ENCODE assay signal across 8 cellular contexts in the genomic region with DNA sequence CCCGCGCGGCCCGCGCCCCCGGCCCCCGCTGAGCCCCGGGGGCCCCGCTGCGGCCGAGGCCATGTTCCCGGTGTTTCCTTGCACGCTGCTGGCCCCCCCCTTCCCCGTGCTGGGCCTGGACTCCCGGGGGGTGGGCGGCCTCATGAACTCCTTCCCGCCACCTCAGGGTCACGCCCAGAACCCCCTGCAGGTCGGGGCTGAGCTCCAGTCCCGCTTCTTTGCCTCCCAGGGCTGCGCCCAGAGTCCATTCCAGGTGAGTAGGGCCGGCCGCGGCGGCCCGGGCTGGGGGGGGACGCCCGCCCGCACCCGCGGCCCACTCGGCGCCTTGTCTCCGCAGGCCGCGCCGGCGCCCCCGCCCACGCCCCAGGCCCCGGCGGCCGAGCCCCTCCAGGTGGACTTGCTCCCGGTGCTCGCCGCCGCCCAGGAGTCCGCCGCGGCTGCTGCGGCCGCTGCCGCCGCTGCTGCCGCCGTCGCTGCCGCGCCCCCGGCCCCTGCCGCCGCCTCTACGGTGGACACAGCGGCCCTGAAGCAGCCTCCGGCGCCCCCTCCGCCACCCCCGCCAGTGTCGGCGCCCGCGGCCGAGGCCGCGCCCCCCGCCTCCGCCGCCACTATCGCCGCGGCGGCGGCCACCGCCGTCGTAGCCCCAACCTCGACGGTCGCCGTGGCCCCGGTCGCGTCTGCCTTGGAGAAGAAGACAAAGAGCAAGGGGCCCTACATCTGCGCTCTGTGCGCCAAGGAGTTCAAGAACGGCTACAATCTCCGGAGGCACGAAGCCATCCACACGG. TPM values are rescaled to one million over a fixed set of nuclear protein-coding genes. Genes with fewer than 3 reads are reported as not detected.
DNase-seq lines count a peak whose midpoint lies in the region; ATAC-seq, FAIRE-seq and TF ChIP-seq lines count a peak whose summit lies in the region.

No MANE protein-coding gene starts in this region.

- FAIRE-seq in pancreas (lab: Jason Lieb, UNC), result no peak

- H3K36me3 ChIP-seq in BE2C (peaks cover 32% of the 10 kb centered on the region), pancreas (no peaks in the 10 kb centered on the region)

- H3K4me1 Mint-ChIP-seq in activated T-cell treated with anti-CD3 and anti-CD28 coated beads, Interleukin-2, amount 50 U/mL, for 72 hours (ENCODE audit: low read depth), result peaks cover 57% of the 10 kb centered on the region

- peak in 1 of 2 donors; percentile 3 for ATAC-seq in activated T-cell treated with anti-CD3 and anti-CD28 coated beads, Interleukin-2, amount 50 U/mL, for 72 hours (replicated peaks in 1 of 2)
- ATAC-seq in pancreas (no peak), omental fat pad (ENCODE audit: low FRiP score) (no peak), GM21529 (IDR thresholded peaks at IDR 0.05; ENCODE audit: unreplicated experiment) (no peak)

- H3K4me1 ChIP-seq in BE2C, result peaks cover 6% of the 10 kb centered on the region
- H3K4me1 ChIP-seq in pancreas, result peaks cover 0 to 15% (median 0%) of the 10 kb centered on the region in 3 donors

- H3K27me3 Mint-ChIP-seq in activated T-cell treated with anti-CD3 and anti-CD28 coated beads, Interleukin-2, amount 50 U/mL, for 72 hours (ENCODE audit: low read depth), result no peaks in the 10 kb centered on the region

- WGBS in pancreas, 2 donors, result 0 to 1% methylated on average over 56 to 99 of the region's 99 CpGs

- H3K27ac Mint-ChIP-seq in activated T-cell treated with anti-CD3 and anti-CD28 coated beads, Interleukin-2, amount 50 U/mL, for 72 hours, result no peak overlapping the region

- peak overlapping the region; percentile 87 to 95 for H3K4me3 Mint-ChIP-seq in activated T-cell treated with anti-CD3 and anti-CD28 coated beads, Interleukin-2, amount 50 U/mL, for 72 hours

- peaks cover 13 to 26% of the 10 kb centered on the region in 2 donors for H3K36me3 Mint-ChIP-seq in activated T-cell treated with anti-CD3 and anti-CD28 coated beads, Interleukin-2, amount 50 U/mL, for 72 hours (ENCODE audit: insufficient read depth in 2 of 2)

- TF ChIP-seq CTCF in BE2C (IDR thresholded peaks at IDR 0.05; ENCODE audit: low read depth, low read length), result no peak
- no peak for TF ChIP-seq CTCF in fibroblast of pulmonary artery (IDR thresholded peaks at IDR 0.05; ENCODE audit: low read length, missing control alignments)
- TF ChIP-seq CTCF in pancreas (IDR thresholded peaks at IDR 0.05), result no peak
- no peak for TF ChIP-seq CTCF in omental fat pad (IDR thresholded peaks at IDR 0.05)

- no peaks in the 10 kb centered on the region for H3K9me3 Mint-ChIP-seq in activated T-cell treated with anti-CD3 and anti-CD28 coated beads, Interleukin-2, amount 50 U/mL, for 72 hours

- peak overlapping the region; percentile 47 to 86 (median 71) for H3K27ac ChIP-seq in pancreas

- DNase-seq in BE2C (peak; percentile 83), H4 (ENCODE audit: low spot score) (peak; percentile 71), NCI-H69 (lab: John Stamatoyannopoulos, UW) (peak; percentile 98), fibroblast of pulmonary artery (ENCODE audit: low read depth) (no peak), pancreas (peak; percentile 70 to 91 (median 74)), omental fat pad (ENCODE audit: low spot score) (no peak)
- peak; percentile 64 to 74 for DNase-seq in activated T-cell treated with anti-CD3 and anti-CD28 coated beads, Interleukin-2, amount 50 U/mL, for 72 hours

- H3K27me3 ChIP-seq in BE2C (no peaks in the 10 kb centered on the region), pancreas (no peaks in the 10 kb centered on the region)

- no peaks in the 10 kb centered on the region for H3K9me3 ChIP-seq in BE2C
- H3K9me3 ChIP-seq in pancreas, result no peaks in the 10 kb centered on the region

- intact Hi-C loops in pancreas (cut with DNase I), result no loop called here

- peak overlapping the region; percentile 80 for H3K4me3 ChIP-seq in BE2C (ENCODE audit: low read depth, low read length)
- H3K4me3 ChIP-seq in fibroblast of pulmonary artery (replicated peaks; ENCODE audit: low read depth, low read length), result peak overlapping the region; percentile 66
- H3K4me3 ChIP-seq in pancreas, result peak overlapping the region; percentile 18 to 60 (median 42)

RNA-seq across cellular contexts. Expression of a gene that starts 0.5 kb away (rescaled TPM):
- polyA plus RNA-seq in BE2C (2012; ENCODE audit: insufficient read depth, insufficient read length, low read depth), result 1,186 TPM
- 84.6 and 135 TPM in 2 replicates for total RNA-seq in H4 (2014; rRNA removed; shearing (Covaris generic))
- total RNA-seq in activated T-cell treated with anti-CD3 and anti-CD28 coated beads, Interleukin-2, amount 50 U/mL, for 72 hours, result 100 to 1,000 TPM; 266 to 329 TPM
- total RNA-seq in pancreas (100 to 1,000 TPM in 1 of 6 donors, 10 to 100 TPM in 5; 84.8 to 122 (median 96.2) TPM), omental fat pad (10 to 100 TPM; 38.0 to 76.9 (median 57.7) TPM)
- polyA plus RNA-seq in pancreas, result 100 to 1,000 TPM in 1 of 2 donors, 10 to 100 TPM in 1; 94.1 to 107 TPM

RNA-seq across cellular contexts. Expression of a gene that starts 5.2 kb away (rescaled TPM):
- 132 TPM for polyA plus RNA-seq in BE2C (2012; ENCODE audit: insufficient read depth, insufficient read length, low read depth)
- total RNA-seq in H4 (2014; rRNA removed; shearing (Covaris generic)), result 0.14 and 1.0 TPM in 2 replicates
- total RNA-seq in activated T-cell treated with anti-CD3 and anti-CD28 coated beads, Interleukin-2, amount 50 U/mL, for 72 hours, result 1 to 10 TPM; 2.4 to 2.8 TPM
- 1 to 10 TPM in 1 of 6 donors, under 1 TPM in 5; 0.35 to 1.2 (median 0.45) TPM for total RNA-seq in pancreas
- polyA plus RNA-seq in pancreas, result 1 to 10 TPM; 2.6 to 3.2 TPM
- 1 to 10 TPM in 2 of 4 donors, under 1 TPM in 2; 0.28 to 9.8 (median 1.0) TPM for total RNA-seq in omental fat pad

RNA-seq across cellular contexts. Expression of a gene that starts 9.1 kb away (rescaled TPM):
- 153 TPM for polyA plus RNA-seq in BE2C (2012; ENCODE audit: insufficient read depth, insufficient read length, low read depth)
- 43.4 and 46.3 TPM in 2 replicates for total RNA-seq in H4 (2014; rRNA removed; shearing (Covaris generic))
- 10 to 100 TPM; 14.8 to 17.8 TPM for total RNA-seq in activated T-cell treated with anti-CD3 and anti-CD28 coated beads, Interleukin-2, amount 50 U/mL, for 72 hours
- total RNA-seq in pancreas (10 to 100 TPM in 3 of 6 donors, 1 to 10 TPM in 3; 8.1 to 14.5 (median 10.4) TPM), omental fat pad (10 to 100 TPM; 15.6 to 32.9 (median 20.6) TPM)
- 10 to 100 TPM; 34.5 to 34.7 TPM for polyA plus RNA-seq in pancreas

RNA-seq across cellular contexts. Expression of a gene that starts 13.4 kb away (rescaled TPM):
- 17.2 TPM for polyA plus RNA-seq in BE2C (2012; ENCODE audit: insufficient read depth, insufficient read length, low read depth)
- total RNA-seq in H4 (2014; rRNA removed; shearing (Covaris generic)), result 83.0 and 87.2 TPM in 2 replicates
- 100 to 1,000 TPM; 148 to 161 TPM for total RNA-seq in activated T-cell treated with anti-CD3 and anti-CD28 coated beads, Interleukin-2, amount 50 U/mL, for 72 hours
- total RNA-seq in pancreas, result 100 to 1,000 TPM in 2 of 6 donors, 10 to 100 TPM in 4; 58.8 to 123 (median 77.5) TPM
- polyA plus RNA-seq in pancreas, result 100 to 1,000 TPM; 119 to 179 TPM
- 100 to 1,000 TPM; 101 to 151 (median 129) TPM for total RNA-seq in omental fat pad

RNA-seq across cellular contexts. Expression of a gene that starts 16.3 kb away (rescaled TPM):
- polyA plus RNA-seq in BE2C (2012; ENCODE audit: insufficient read depth, insufficient read length, low read depth), result 143 TPM
- 60.9 and 72.7 TPM in 2 replicates for total RNA-seq in H4 (2014; rRNA removed; shearing (Covaris generic))
- 100 to 1,000 TPM; 153 to 180 TPM for total RNA-seq in activated T-cell treated with anti-CD3 and anti-CD28 coated beads, Interleukin-2, amount 50 U/mL, for 72 hours
- total RNA-seq in pancreas (10 to 100 TPM in 4 of 6 donors, 1 to 10 TPM in 2; 7.7 to 17.4 (median 11.0) TPM), omental fat pad (10 to 100 TPM in 3 of 4 donors, 1 to 10 TPM in 1; 9.2 to 25.2 (median 13.1) TPM)
- 10 to 100 TPM; 43.1 to 51.2 TPM for polyA plus RNA-seq in pancreas

Comparison
In these comparisons a context has a peak if more than half of its experiments do, and no peak if none do; other contexts are left out.
1. DNase-seq: peak in BE2C (single experiment), H4 (single experiment), NCI-H69 (single experiment), activated T-cell treated with anti-CD3 and anti-CD28 coated beads, Interleukin-2, amount 50 U/mL, for 72 hours (2 of 2) and pancreas (6 of 6); none in fibroblast of pulmonary artery (single experiment) and omental fat pad (single experiment).
2. Peak in every context shown above with its lines, with median percentiles within 50 percentile points of each other: H3K4me3 ChIP-seq.